In the genomic region with DNA sequence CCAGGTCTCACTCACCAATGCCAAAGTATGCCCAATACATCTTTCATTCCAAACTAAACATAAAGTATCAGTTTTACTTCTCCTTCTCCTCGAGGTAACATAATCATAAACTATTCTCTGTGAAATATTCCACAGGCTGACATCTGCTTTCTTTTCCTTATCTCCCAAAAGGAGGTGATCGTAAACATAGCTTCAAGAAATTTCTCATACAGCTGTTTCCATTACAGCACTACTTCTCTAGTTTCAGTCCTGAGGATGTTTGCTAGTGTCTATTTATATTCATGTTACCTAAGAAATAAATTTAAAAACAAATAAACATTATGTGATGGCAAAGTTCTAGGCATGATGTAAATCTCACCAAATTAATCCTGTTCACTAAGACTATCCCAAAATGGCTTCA, we compare ENCODE assay signal across 18 cellular contexts.
A peak's percentile ranks its signal among the peaks of the same experiment; 100 is the strongest.
DNase-seq lines count a peak whose midpoint lies in the region; ATAC-seq and TF ChIP-seq lines count a peak whose summit lies in the region.
"Had no signal": no experiment of that assay in that cellular context is flagged by ENCODE, and none has a peak within 500 bp of the region (broad histone marks: within the 10 kb centered on the region; RNA-seq: fewer than 3 reads in every experiment).

No MANE protein-coding gene starts in this region.

- 35% methylated on average over 2 of the region's 2 CpGs for WGBS in hepatocyte (ENCODE audit: low lambda C conversion rate, missing lambda C conversion rate)
- 43 to 44% methylated on average over 2 of the region's 2 CpGs for WGBS in transverse colon (ENCODE audit: low coverage in 1 of 2), 2 donors

- ATAC-seq in sciatic nerve = no peak
- no peak for ATAC-seq in HG03159 (IDR thresholded peaks at IDR 0.05; ENCODE audit: unreplicated experiment)
- ATAC-seq: GM23338 had no signal

- no peaks in the 10 kb centered on the region for H4K20me1 ChIP-seq in hepatocyte (ENCODE audit: insufficient read depth, poor library complexity, severe bottlenecking)

- TF ChIP-seq POLR2A in transverse colon (IDR thresholded peaks at IDR 0.05) = no peak

- intact Hi-C loops in colonic mucosa (cut with DNase I) = no loop called here
- intact Hi-C loops in transverse colon (cut with DNase I; ENCODE audit: low total_unique reads) = no loop called here
- intact Hi-C loops in sciatic nerve (cut with DNase I) = no loop called here

- H3K27ac ChIP-seq in colonic mucosa = peak overlapping the region; percentile 84
- peak overlapping the region; percentile 74 for H3K27ac ChIP-seq in hepatocyte
- peak overlapping the region in 3 of 4 donors; percentile 81 to 86 (median 83) for H3K27ac ChIP-seq in transverse colon

- no peak overlapping the region for H2AFZ ChIP-seq in hepatocyte
- H2AFZ ChIP-seq: GM23338 had no signal

- no peaks in the 10 kb centered on the region for H3K9me3 ChIP-seq in adipocyte (ENCODE audit: control insufficient read depth, low read length)
- H3K9me3 ChIP-seq in colonic mucosa = no peaks in the 10 kb centered on the region
- H3K9me3 ChIP-seq in hepatocyte (ENCODE audit: low read depth) = no peaks in the 10 kb centered on the region
- no peaks in the 10 kb centered on the region for H3K9me3 ChIP-seq in transverse colon
- H3K9me3 ChIP-seq: BE2C had no signal

- H3K4me3 ChIP-seq in adipocyte (ENCODE audit: low read length) (no peak overlapping the region), colonic mucosa (no peak overlapping the region), hepatocyte (no peak overlapping the region), transverse colon (no peak overlapping the region)
- H3K4me3 ChIP-seq: GM23338 had no signal

- peak; percentile 43 for DNase-seq in adipocyte (ENCODE audit: low read depth)
- DNase-seq in colonic mucosa = no peak
- no peak for DNase-seq in hepatocyte (ENCODE audit: low spot score)
- DNase-seq in transverse colon = no peak
- no peak for DNase-seq in sciatic nerve (ENCODE audit: low spot score)
- no peak for DNase-seq in activated gamma-delta T cell treated with Interleukin-2 at 50 U/mL for 16 hours
- DNase-seq: ACHN; BE2C; C1 segment of cervical spinal cord; CD4-positive, CD25-positive, alpha-beta regulatory T cell; CD8-positive, alpha-beta memory T cell; COR-L47; DMS 273 treated with DMSO at 0.1 percent for 48 hours; DMS53; HCEC 1CT; HFFc6 had no signal

- H3K9me2 ChIP-seq in hepatocyte (replicated peaks; ENCODE audit: insufficient read depth) = no peaks in the 10 kb centered on the region

- TF ChIP-seq EP300 in transverse colon (IDR thresholded peaks at IDR 0.05; ENCODE audit: low read depth) = no peak

- no peak overlapping the region for H3K9ac ChIP-seq in adipocyte (ENCODE audit: low read length)
- H3K9ac ChIP-seq in colonic mucosa (ENCODE audit: low read depth in 2 of 2, low read length in 2 of 2) = no peak overlapping the region

- in situ Hi-C loops in transverse colon (cut with MboI; ENCODE audit: low pct_ligation_motif_present in 1 of 4, low pct_unique_long_range_greater_than_20kb in 1 of 4, low sequenced_read_pairs in 3 of 4) = loop anchor here in 1 of 4 donors (10.0 kb wide), 1 partner anchor 106 kb away; no protein-coding TSS in a partner anchor

- H3K4me2 ChIP-seq in hepatocyte = no peak overlapping the region
- H3K4me2 ChIP-seq: GM23338 had no signal

- no peaks in the 10 kb centered on the region for H3K27me3 ChIP-seq in adipocyte (replicated peaks; ENCODE audit: control insufficient read depth, insufficient read depth, low read length)
- H3K27me3 ChIP-seq in colonic mucosa = no peaks in the 10 kb centered on the region
- no peaks in the 10 kb centered on the region for H3K27me3 ChIP-seq in hepatocyte
- H3K27me3 ChIP-seq in transverse colon = no peaks in the 10 kb centered on the region

- H3K79me2 ChIP-seq in hepatocyte = no peaks in the 10 kb centered on the region

- TF ChIP-seq CTCF in colonic mucosa (IDR thresholded peaks at IDR 0.05) (no peak), hepatocyte (IDR thresholded peaks at IDR 0.05; ENCODE audit: poor library complexity) (no peak), transverse colon (IDR thresholded peaks at IDR 0.05) (no peak)

- H3K4me1 ChIP-seq in adipocyte (ENCODE audit: control insufficient read depth, insufficient read depth, low read length) (peaks cover 16% of the 10 kb centered on the region), colonic mucosa (no peaks in the 10 kb centered on the region), hepatocyte (ENCODE audit: insufficient read depth) (peaks cover 17% of the 10 kb centered on the region), transverse colon (peaks cover 0 to 45% (median 20%) of the 10 kb centered on the region in 4 donors)
- H3K4me1 ChIP-seq: BE2C had no signal

- no peaks in the 10 kb centered on the region for H3K36me3 ChIP-seq in adipocyte (ENCODE audit: control insufficient read depth, insufficient read depth, low read length, severe bottlenecking)
- no peaks in the 10 kb centered on the region for H3K36me3 ChIP-seq in colonic mucosa
- H3K36me3 ChIP-seq in hepatocyte (replicated peaks; ENCODE audit: insufficient read depth, low read depth) = no peaks in the 10 kb centered on the region
- H3K36me3 ChIP-seq in transverse colon = no peaks in the 10 kb centered on the region
- H3K36me3 ChIP-seq: BE2C had no signal
